In the genomic region with DNA sequence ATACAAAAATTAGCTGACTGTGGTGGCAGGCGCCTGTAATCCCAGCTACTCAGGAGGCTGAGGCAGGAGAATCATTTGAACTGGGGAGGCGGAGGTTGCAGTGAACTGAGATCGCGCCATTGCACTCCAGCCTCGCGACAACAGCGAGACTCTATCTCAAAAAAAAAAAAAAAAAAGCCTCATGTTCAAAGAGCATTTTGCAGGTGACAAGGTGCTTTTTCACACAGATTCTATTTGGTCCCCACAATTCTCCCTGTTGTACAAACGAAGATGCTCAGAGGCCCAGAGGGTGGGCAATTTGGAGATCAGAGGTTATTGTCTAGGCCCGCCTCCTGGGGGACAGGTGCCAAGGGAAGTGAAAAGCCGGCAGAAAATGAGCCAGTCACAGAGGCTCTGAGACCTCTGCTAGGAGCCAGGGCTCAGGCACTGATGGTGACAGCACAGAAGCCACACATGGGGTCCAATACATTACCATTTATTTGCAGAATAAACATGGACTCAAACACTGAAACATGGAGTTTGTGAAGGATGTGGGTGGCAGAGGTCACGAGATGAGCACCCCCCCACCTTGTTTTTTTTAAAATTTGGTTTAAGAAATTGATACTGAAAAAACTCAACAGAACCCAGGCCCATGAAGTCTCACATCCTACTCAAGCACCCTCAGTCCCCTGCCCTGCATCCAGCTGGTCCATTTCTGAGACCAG, we compare ENCODE assay signal across 12 cellular contexts. TPM values are rescaled to one million over a fixed set of nuclear protein-coding genes. Genes with fewer than 3 reads are reported as not detected.
DNase-seq lines count a peak whose midpoint lies in the region; ATAC-seq, FAIRE-seq and TF ChIP-seq lines count a peak whose summit lies in the region.
"Had no signal": no experiment of that assay in that cellular context is flagged by ENCODE, and none has a peak within 500 bp of the region (broad histone marks: within the 10 kb centered on the region; RNA-seq: fewer than 3 reads in every experiment).

No MANE protein-coding gene starts in this region.

- H3K4me3 ChIP-seq in DOHH2 (ENCODE audit: low read length) (no peak overlapping the region; the same call in 1 of the 2 replicates), kidney (ENCODE audit: low read length in 2 of 2) (no peak overlapping the region)
- H3K4me3 ChIP-seq: thyroid gland had no signal

- H3K27me3 ChIP-seq in DOHH2 (ENCODE audit: control insufficient read depth, low read length): peaks cover 16% of the 10 kb centered on the region

- peaks cover 17% of the 10 kb centered on the region for H3K27me3 Mint-ChIP-seq in activated T-cell treated with anti-CD3 and anti-CD28 coated beads, Interleukin-2, amount 50 U/mL, for 4 hours (ENCODE audit: low read depth)

- no peaks in the 10 kb centered on the region for H3K9me2 ChIP-seq in DOHH2 (replicated peaks; ENCODE audit: control insufficient read depth, low read length)

- H3K36me3 ChIP-seq in DOHH2 (ENCODE audit: control insufficient read depth, low read length): peaks cover 22% of the 10 kb centered on the region
- no peaks in the 10 kb centered on the region for H3K36me3 ChIP-seq in kidney (ENCODE audit: control insufficient read depth in 1 of 2, insufficient read depth in 2 of 2, low read length in 2 of 2)
- H3K36me3 ChIP-seq: thyroid gland had no signal

- H3K4me1 Mint-ChIP-seq in activated T-cell treated with anti-CD3 and anti-CD28 coated beads, Interleukin-2, amount 50 U/mL, for 4 hours (ENCODE audit: low read depth): peaks cover 59% of the 10 kb centered on the region

- H3K36me3 Mint-ChIP-seq in activated T-cell treated with anti-CD3 and anti-CD28 coated beads, Interleukin-2, amount 50 U/mL, for 4 hours (ENCODE audit: insufficient read depth): no peaks in the 10 kb centered on the region

- H3K4me3 Mint-ChIP-seq in activated T-cell treated with anti-CD3 and anti-CD28 coated beads, Interleukin-2, amount 50 U/mL, for 4 hours: peak overlapping the region; percentile 81

- H3F3A ChIP-seq in DOHH2 (ENCODE audit: control insufficient read depth, insufficient read depth): peaks cover 16% of the 10 kb centered on the region

- H3K4me2 ChIP-seq in DOHH2 (ENCODE audit: low read length): peak overlapping the region; percentile 80

- H4K20me1 ChIP-seq in DOHH2 (ENCODE audit: control insufficient read depth, insufficient read depth, low read depth, low read length): no peaks in the 10 kb centered on the region

- no peaks in the 10 kb centered on the region for H3K9me3 Mint-ChIP-seq in activated T-cell treated with anti-CD3 and anti-CD28 coated beads, Interleukin-2, amount 50 U/mL, for 4 hours

- ATAC-seq in activated T-cell treated with anti-CD3 and anti-CD28 coated beads, Interleukin-2, amount 50 U/mL, for 4 hours: no peak
- ATAC-seq in HG02973 (IDR thresholded peaks at IDR 0.05; ENCODE audit: unreplicated experiment) (no peak), Right ventricle myocardium inferior (no peak)
- ATAC-seq: HCT116 had no signal

- H3K4me1 ChIP-seq in DOHH2 (ENCODE audit: control insufficient read depth, low read length): peaks cover 60% of the 10 kb centered on the region
- H3K4me1 ChIP-seq in kidney (ENCODE audit: control insufficient read depth in 1 of 2, insufficient read depth in 1 of 2, low read depth in 1 of 2, low read length in 2 of 2): peaks cover 3 to 5% of the 10 kb centered on the region in 2 donors

- no peak overlapping the region for H3K27ac ChIP-seq in DOHH2 (ENCODE audit: low read depth, low read length)
- no peak overlapping the region for H3K27ac ChIP-seq in kidney (ENCODE audit: low read depth in 2 of 2, low read length in 2 of 2)
- H3K27ac ChIP-seq: thyroid gland had no signal

- TF ChIP-seq CTCF in DOHH2 (IDR thresholded peaks at IDR 0.05; ENCODE audit: low read depth, low read length, poor library complexity, severe bottlenecking): no peak
- no peak for TF ChIP-seq CTCF in kidney (IDR thresholded peaks at IDR 0.05; ENCODE audit: borderline replicate concordance, extremely low read depth, insufficient read depth)

- H3K9ac ChIP-seq in kidney (ENCODE audit: low read length in 2 of 2): no peak overlapping the region

- peak; percentile 13 for DNase-seq in 8988T
- DNase-seq in activated T-cell treated with anti-CD3 and anti-CD28 coated beads, Interleukin-2, amount 50 U/mL, for 4 hours: no peak
- DNase-seq in kidney: peak; percentile 12
- DNase-seq in Right ventricle myocardium inferior (ENCODE audit: missing footprints): no peak
- no peak for DNase-seq in DMS153 treated with DMSO at 0.1 percent for 48 hours (lab: John Stamatoyannopoulos, UW; ENCODE audit: unreplicated experiment)
- no peak for DNase-seq in NK-92 (lab: John Stamatoyannopoulos, UW; ENCODE audit: unreplicated experiment)
- DNase-seq: NCI-H1417 treated with DMSO at 0.1 percent for 48 hours; stimulated activated CD4-positive, alpha-beta T cell treated with anti-CD3 and anti-CD28 coated beads, Interleukin-2, amount 100 ng/mL, for 48 hours had no signal

- H3K9me3 ChIP-seq in DOHH2 (ENCODE audit: control insufficient read depth, insufficient read depth, low read length) (no peaks in the 10 kb centered on the region), kidney (ENCODE audit: control insufficient read depth in 1 of 2, low read length in 2 of 2) (no peaks in the 10 kb centered on the region)
- H3K9me3 ChIP-seq: thyroid gland had no signal

- no peaks in the 10 kb centered on the region for H3K79me2 ChIP-seq in DOHH2 (ENCODE audit: control insufficient read depth, low read length)

- intact Hi-C loops in kidney (cut with DNase I) (no loop called here), Right ventricle myocardium inferior (cut with DNase I) (no loop called here)

- FAIRE-seq in kidney (lab: Jason Lieb, UNC): no peak

RNA-seq across cellular contexts. Expression of a gene that starts 0.9 kb away (rescaled TPM):
- total RNA-seq in activated T-cell treated with anti-CD3 and anti-CD28 coated beads, Interleukin-2, amount 50 U/mL, for 4 hours: 1 to 10 TPM in 1 of 3 donors, under 1 TPM in 2; 0.33 to 1.2 (median 0.40) TPM
- total RNA-seq in kidney: 3.2 TPM
- 1.2 TPM for polyA plus RNA-seq in kidney (ENCODE audit: insufficient read depth, low read depth, low replicate concordance)
- 3.1 TPM for total RNA-seq in Right ventricle myocardium inferior

RNA-seq across cellular contexts. Expression of a gene that starts 7.9 kb away (rescaled TPM):
- 1 to 10 TPM; 3.5 to 4.2 (median 4.1) TPM for total RNA-seq in activated T-cell treated with anti-CD3 and anti-CD28 coated beads, Interleukin-2, amount 50 U/mL, for 4 hours
- 1.8 TPM for total RNA-seq in kidney
- polyA plus RNA-seq in kidney (ENCODE audit: insufficient read depth, low read depth, low replicate concordance): 0.73 TPM
- total RNA-seq in Right ventricle myocardium inferior: 0.32 TPM

RNA-seq across cellular contexts. Expression of a gene that starts 8.4 kb away (rescaled TPM):
- 1 to 10 TPM; 3.3 to 5.8 (median 3.9) TPM for total RNA-seq in activated T-cell treated with anti-CD3 and anti-CD28 coated beads, Interleukin-2, amount 50 U/mL, for 4 hours
- total RNA-seq in kidney (3.7 TPM), Right ventricle myocardium inferior (0.51 TPM)
- 3.4 TPM for polyA plus RNA-seq in kidney (ENCODE audit: insufficient read depth, low read depth, low replicate concordance)

RNA-seq across cellular contexts. Expression of a gene that starts 10.8 kb away (rescaled TPM):
- total RNA-seq in activated T-cell treated with anti-CD3 and anti-CD28 coated beads, Interleukin-2, amount 50 U/mL, for 4 hours: 10 to 100 TPM; 41.9 to 45.6 (median 43.6) TPM
- 27.1 TPM for total RNA-seq in kidney
- 14.8 TPM for polyA plus RNA-seq in kidney (ENCODE audit: insufficient read depth, low read depth, low replicate concordance)
- 7.1 TPM for total RNA-seq in Right ventricle myocardium inferior

RNA-seq across cellular contexts. Expression of a gene that starts 20.6 kb away (rescaled TPM):
- 100 to 1,000 TPM; 109 to 119 (median 115) TPM for total RNA-seq in activated T-cell treated with anti-CD3 and anti-CD28 coated beads, Interleukin-2, amount 50 U/mL, for 4 hours
- total RNA-seq in kidney (122 TPM), Right ventricle myocardium inferior (99.4 TPM)
- 470 TPM for polyA plus RNA-seq in kidney (ENCODE audit: insufficient read depth, low read depth, low replicate concordance)

Comparison
In these comparisons a context has a peak if more than half of its experiments do, and no peak if none do; other contexts are left out.
1. DNase-seq: peak in 8988T (single experiment) and kidney (single experiment); none in activated T-cell treated with anti-CD3 and anti-CD28 coated beads, Interleukin-2, amount 50 U/mL, for 4 hours (single experiment), Right ventricle myocardium inferior (single experiment), DMS153 treated with DMSO at 0.1 percent for 48 hours (single experiment) and NK-92 (single experiment).